8 cellular contexts compared by ENCODE assay signal in genomic region chr17:4142107-4142900, GRCh38. TPM values are rescaled to one million over a fixed set of nuclear protein-coding genes. Genes with fewer than 3 reads are reported as not detected.
A peak's percentile ranks its signal among the peaks of the same experiment; 100 is the strongest.
DNase-seq lines count a peak whose midpoint lies in the region; ATAC-seq and TF ChIP-seq lines count a peak whose summit lies in the region.

No MANE protein-coding gene starts in this region.

- intact Hi-C loops in HCT116 (cut with micrococcal nuclease), result loop anchor here (5.0 kb wide), 1 partner anchor 225 kb away; the partner anchor contains the start of gene UBE2G1
- intact Hi-C loops in OCI-LY7 (cut with micrococcal nuclease; ENCODE audit: unreplicated experiment), result loop anchor here (5.0 kb wide), 1 partner anchor 415 kb away; the partner anchor contains the start of gene MYBBP1A

- CTCF ChIA-PET in HCT116 (lab: Charles Lee), result no interaction called here
- CTCF ChIA-PET in OCI-LY7 (lab: Charles Lee; ENCODE audit: unreplicated experiment), result no interaction called here

- no peak overlapping the region for H2AFZ ChIP-seq in HCT116 (ENCODE audit: low read depth, low read length, poor library complexity, severe bottlenecking)
- H2AFZ ChIP-seq in OCI-LY7 (ENCODE audit: low read length), result peak overlapping the region; percentile 7; the same call in 1 of the 2 replicates
- no peak overlapping the region for H2AFZ ChIP-seq in smooth muscle cell (ENCODE audit: low read depth)

- no TSS peak for BruUV-seq in HCT116 (replicated peaks; lab: Mats Ljungman, UMichigan)
- BruUV-seq in OCI-LY7 (replicated peaks; lab: Mats Ljungman, UMichigan), result no TSS peak

- H3K9me3 ChIP-seq in HCT116 (ENCODE audit: control insufficient read depth in 1 of 2, insufficient read depth in 1 of 2, low read depth in 1 of 2, low read length in 2 of 2), result no peaks in the 10 kb centered on the region
- no peaks in the 10 kb centered on the region for H3K9me3 ChIP-seq in OCI-LY7 (ENCODE audit: low read length)
- no peaks in the 10 kb centered on the region for H3K9me3 ChIP-seq in adipocyte (ENCODE audit: control insufficient read depth, low read length)
- no peaks in the 10 kb centered on the region for H3K9me3 ChIP-seq in iPS DF 6.9 (ENCODE audit: control insufficient read depth, insufficient read depth, low read length)
- no peaks in the 10 kb centered on the region for H3K9me3 ChIP-seq in smooth muscle cell (replicated peaks; ENCODE audit: low read depth)

- ATAC-seq in HCT116, result peak; percentile 9

- RAD21 ChIA-PET in HCT116 (lab: Charles Lee; ENCODE audit: low non-redundant PET in 1 of 2, low total read pairs in 2 of 2, uncharacterized antibody in 2 of 2, unreplicated experiment in 2 of 2), result interaction anchor here in 1 of 2 experiments (0.7 kb wide), 1 partner anchor 13 kb away, joined by 6 read pairs; no protein-coding TSS in a partner anchor

- TF ChIP-seq POLR2A in HCT116 (IDR thresholded peaks at IDR 0.05; ENCODE audit: borderline replicate concordance, extremely low read depth, insufficient read depth, insufficient read length), result no peak

- no CpG with 5 or more reads among the region's 56 CpGs for WGBS in iPS DF 6.9 (ENCODE audit: insufficient coverage, insufficient read length)
- WGBS in smooth muscle cell (ENCODE audit: low lambda C conversion rate), result 6% methylated on average over 52 of the region's 56 CpGs

- H4K20me1 ChIP-seq in HCT116 (ENCODE audit: insufficient read depth) (no peaks in the 10 kb centered on the region), OCI-LY7 (ENCODE audit: insufficient read depth, low read length) (peaks cover 14% of the 10 kb centered on the region), smooth muscle cell (ENCODE audit: low read depth) (peaks cover 49% of the 10 kb centered on the region)

- H3K9me2 ChIP-seq in HCT116 (ENCODE audit: insufficient read depth), result no peaks in the 10 kb centered on the region
- H3K9me2 ChIP-seq in OCI-LY7 (ENCODE audit: insufficient read depth, low read length), result no peaks in the 10 kb centered on the region

- H3K4me1 ChIP-seq in HCT116 (ENCODE audit: control insufficient read depth in 1 of 2, insufficient read depth in 2 of 2, low read length in 2 of 2) (peaks cover 7 to 17% of the 10 kb centered on the region in 2 experiments; a peak in 2 of 4 replicates), OCI-LY7 (ENCODE audit: insufficient read depth, low read length, poor library complexity, severe bottlenecking) (peaks cover 23% of the 10 kb centered on the region), adipocyte (ENCODE audit: control insufficient read depth, insufficient read depth, low read length) (peaks cover 45% of the 10 kb centered on the region), iPS DF 6.9 (ENCODE audit: control insufficient read depth, insufficient read depth, low read length) (no peaks in the 10 kb centered on the region), smooth muscle cell (ENCODE audit: low read depth) (peaks cover 13% of the 10 kb centered on the region)

- H3K79me2 ChIP-seq in HCT116 (ENCODE audit: insufficient read depth, low read length), result peaks cover 51% of the 10 kb centered on the region
- H3K79me2 ChIP-seq in OCI-LY7 (ENCODE audit: insufficient read depth, low read depth, low read length), result peaks cover 47% of the 10 kb centered on the region
- H3K79me2 ChIP-seq in smooth muscle cell (ENCODE audit: low read depth), result peaks cover 52% of the 10 kb centered on the region

- H3K4me3 ChIP-seq in GM12864 (ENCODE audit: low read depth, low read length), result peak overlapping the region; percentile 87
- peak overlapping the region; percentile 92 to 96 for H3K4me3 ChIP-seq in HCT116 (replicated peaks in 1 of 2; ENCODE audit: low read depth in 1 of 2, low read length in 2 of 2)
- peak overlapping the region; percentile 88 for H3K4me3 ChIP-seq in OCI-LY7 (ENCODE audit: low read depth, low read length, poor library complexity, severe bottlenecking)
- H3K4me3 ChIP-seq in adipocyte (ENCODE audit: low read length), result peak overlapping the region; percentile 95
- peak overlapping the region; percentile 90 for H3K4me3 ChIP-seq in iPS DF 6.9 (ENCODE audit: low read length)
- peak overlapping the region; percentile 71 for H3K4me3 ChIP-seq in smooth muscle cell

- H3K9ac ChIP-seq in HCT116 (ENCODE audit: low read length) (peak overlapping the region; percentile 98), adipocyte (ENCODE audit: low read length) (peak overlapping the region; percentile 99), smooth muscle cell (ENCODE audit: low read depth) (peak overlapping the region; percentile 79)

- H3F3A ChIP-seq in smooth muscle cell (ENCODE audit: low read depth), result peaks cover 5% of the 10 kb centered on the region

- POLR2A ChIA-PET in HCT116 (lab: Charles Lee) (interaction anchor here (0.9 to 2.0 kb wide), 3 partner anchors 7 to 302 kb away, joined by 3 to 5 read pairs (median 4); no protein-coding TSS in a partner anchor), OCI-LY7 (lab: Charles Lee) (interaction anchor here (0.6 to 1.4 kb wide), 4 partner anchors 9 to 19 kb away, joined by 3 to 4 read pairs (median 3); no protein-coding TSS in a partner anchor)

- H3K4me2 ChIP-seq in HCT116 (ENCODE audit: low read length), result peak overlapping the region; percentile 76
- peak overlapping the region; percentile 95 for H3K4me2 ChIP-seq in OCI-LY7 (ENCODE audit: low read length)
- H3K4me2 ChIP-seq in smooth muscle cell, result peak overlapping the region; percentile 87

- TF ChIP-seq CTCF in GM12864 (IDR thresholded peaks at IDR 0.05; ENCODE audit: low read depth, low read length, missing control alignments) (no peak), HCT116 (IDR thresholded peaks at IDR 0.05 in 2 of 3, conservative IDR thresholded peaks at IDR 0.05 in 1 of 3; ENCODE audit: borderline replicate concordance in 1 of 3, insufficient read depth in 1 of 3, low read depth in 2 of 3, low read length in 2 of 3) (no peak), OCI-LY7 (conservative IDR thresholded peaks at IDR 0.05; ENCODE audit: low read length) (no peak), smooth muscle cell (IDR thresholded peaks at IDR 0.05; ENCODE audit: borderline replicate concordance, insufficient read depth, poor library complexity, severe bottlenecking) (no peak)

- no peak for TF ChIP-seq RAD21 in HCT116 (IDR thresholded peaks at IDR 0.05; ENCODE audit: low read depth)

- H3K36me3 ChIP-seq in HCT116 (ENCODE audit: control insufficient read depth in 1 of 2, insufficient read depth in 2 of 2, low read length in 2 of 2) (no peaks in the 10 kb centered on the region), OCI-LY7 (ENCODE audit: insufficient read depth, low read length) (peaks cover 16% of the 10 kb centered on the region; the same call in 1 of the 2 replicates), adipocyte (ENCODE audit: control insufficient read depth, insufficient read depth, low read length, severe bottlenecking) (peaks cover 6% of the 10 kb centered on the region), iPS DF 6.9 (ENCODE audit: control insufficient read depth, insufficient read depth, low read length) (no peaks in the 10 kb centered on the region), smooth muscle cell (ENCODE audit: low read depth) (no peaks in the 10 kb centered on the region)

- DNase-seq in GM12864 (ENCODE audit: low read depth) (no peak), HCT116 (ENCODE audit: low read depth, low spot score) (no peak), OCI-LY7 (ENCODE audit: low spot score) (peak; percentile 48), adipocyte (ENCODE audit: low read depth) (peak; percentile 69), iPS DF 6.9 (ENCODE audit: low read depth, low spot score) (no peak), smooth muscle cell (lab: John Stamatoyannopoulos, UW; ENCODE audit: unreplicated experiment) (no peak), cerebellar nuclear complex (lab: John Stamatoyannopoulos, UW) (no peak), GDM1 (lab: John Stamatoyannopoulos, UW) (no peak)

- H3K27ac ChIP-seq in HCT116 (ENCODE audit: low read depth, low read length), result peak overlapping the region; percentile 96; the same call in 1 of the 2 replicates
- peak overlapping the region; percentile 3 for H3K27ac ChIP-seq in OCI-LY7 (ENCODE audit: low read depth, low read length, poor library complexity, severe bottlenecking)
- H3K27ac ChIP-seq in iPS DF 6.9 (ENCODE audit: low read length), result no peak overlapping the region
- peak overlapping the region; percentile 96 for H3K27ac ChIP-seq in smooth muscle cell (ENCODE audit: low read depth)

- no peaks in the 10 kb centered on the region for H3K27me3 ChIP-seq in HCT116 (ENCODE audit: insufficient read depth, low read length)
- H3K27me3 ChIP-seq in adipocyte (replicated peaks; ENCODE audit: control insufficient read depth, insufficient read depth, low read length), result no peaks in the 10 kb centered on the region
- H3K27me3 ChIP-seq in iPS DF 6.9 (ENCODE audit: control insufficient read depth, insufficient read depth, low read length), result no peaks in the 10 kb centered on the region
- H3K27me3 ChIP-seq in smooth muscle cell (ENCODE audit: low read depth), result no peaks in the 10 kb centered on the region

TF ChIP-seq in HCT116, 20 proteins besides CTCF, POLR2A, EP300 and RAD21:
- no peak for TF ChIP-seq EGR1 (IDR thresholded peaks at IDR 0.05; ENCODE audit: low read depth)
- TF ChIP-seq CEBPB (IDR thresholded peaks at IDR 0.05; ENCODE audit: low read depth), result no peak
- peak; percentile 93 for TF ChIP-seq ZFX (IDR thresholded peaks at IDR 0.05)
- TF ChIP-seq YY1 (IDR thresholded peaks at IDR 0.05; ENCODE audit: extremely low read depth, insufficient replicate concordance, low read depth, low read length), result no peak

RNA-seq across cellular contexts. Expression of gene ZZEF1, which starts 0.5 kb away (rescaled TPM):
- total RNA-seq in HCT116 (2021; ENCODE audit: unreplicated experiment), result 21.1 TPM
- 9.9 and 10.8 TPM in 2 replicates for polyA plus RNA-seq in HCT116 (2012)
- total RNA-seq in OCI-LY7 (2014; rRNA removed; shearing (Covaris generic)), result 25.3 and 35.4 TPM in 2 replicates
- total RNA-seq in OCI-LY7 (2022), result 51.5 and 54.9 TPM in 2 replicates
- total RNA-seq in smooth muscle cell, result 15.0 and 20.0 TPM in 2 replicates
- polyA plus RNA-seq in smooth muscle cell, result 3.8 and 5.7 TPM in 2 replicates

RNA-seq across cellular contexts. Expression of gene CYB5D2, which starts 0.7 kb away (rescaled TPM):
- total RNA-seq in HCT116 (2021; ENCODE audit: unreplicated experiment) (12.0 TPM), OCI-LY7 (2022) (16.7 and 17.2 TPM in 2 replicates), smooth muscle cell (12.2 and 13.3 TPM in 2 replicates)
- 17.5 and 18.1 TPM in 2 replicates for polyA plus RNA-seq in HCT116 (2012)
- total RNA-seq in OCI-LY7 (2014; rRNA removed; shearing (Covaris generic)), result 6.9 and 18.5 TPM in 2 replicates
- 15.2 and 16.7 TPM in 2 replicates for polyA plus RNA-seq in smooth muscle cell

Comparison
In these comparisons a context has a peak if more than half of its experiments do, and no peak if none do; other contexts are left out.
1. DNase-seq: peak in OCI-LY7 (single experiment) and adipocyte (single experiment); none in GM12864 (single experiment), HCT116 (single experiment), iPS DF 6.9 (single experiment), smooth muscle cell (single experiment), cerebellar nuclear complex (0 of 2) and GDM1 (single experiment).
2. Peak in every context shown above with its lines, with median percentiles within 50 percentile points of each other: H3K4me3 ChIP-seq, H3K4me2 ChIP-seq and H3K9ac ChIP-seq.